ENCODE assay signal across 12 cellular contexts in the genomic region with DNA sequence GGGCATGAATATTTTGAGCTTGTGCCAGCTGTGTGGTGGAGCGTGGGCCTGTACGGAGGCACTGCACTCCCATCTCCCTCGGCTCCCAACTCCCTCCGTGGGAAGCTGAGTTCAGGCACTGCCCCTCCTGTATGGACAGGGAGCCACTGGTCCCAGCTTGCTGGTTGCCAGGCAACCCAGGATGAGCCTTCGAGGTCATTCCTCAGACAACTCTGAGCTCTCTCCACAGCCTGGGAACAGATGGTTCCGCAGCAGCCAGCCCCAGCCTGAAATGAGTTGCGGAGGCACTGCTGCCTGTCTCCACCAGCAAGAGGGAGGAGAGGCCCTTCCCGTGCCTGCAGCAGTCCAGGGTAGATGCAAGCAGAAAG. TPM values are rescaled to one million over a fixed set of nuclear protein-coding genes. Genes with fewer than 3 reads are reported as not detected.
A peak's percentile ranks its signal among the peaks of the same experiment; 100 is the strongest.
DNase-seq lines count a peak whose midpoint lies in the region; ATAC-seq, FAIRE-seq and TF ChIP-seq lines count a peak whose summit lies in the region.
"Had no signal": no experiment of that assay in that cellular context is flagged by ENCODE, and none has a peak within 500 bp of the region (broad histone marks: within the 10 kb centered on the region; RNA-seq: fewer than 3 reads in every experiment).

No MANE protein-coding gene starts in this region.

- no peak overlapping the region for H3K27ac ChIP-seq in heart left ventricle
- H3K27ac ChIP-seq in left ventricle myocardium inferior (replicated peaks): no peak overlapping the region
- H3K27ac ChIP-seq in kidney (ENCODE audit: low read depth in 2 of 2, low read length in 2 of 2): peak overlapping the region; percentile 78 to 79
- H3K27ac ChIP-seq: psoas muscle had no signal

- no peak for TF ChIP-seq POLR2A in heart left ventricle (IDR thresholded peaks at IDR 0.05)

- H3K4me3 ChIP-seq in heart left ventricle (no peak overlapping the region), left ventricle myocardium inferior (no peak overlapping the region), kidney (ENCODE audit: low read length in 2 of 2) (no peak overlapping the region)
- H3K4me3 ChIP-seq: psoas muscle had no signal

- peak overlapping the region; percentile 12 to 64 (median 21) for H3K4me3 Mint-ChIP-seq in brain
- H3K4me3 Mint-ChIP-seq: IgD-negative memory B cell; stimulated activated naive B cell treated with anti-CD40 and anti-IgM and Interleukin-4, amounts not matched to agents 10 μg/mL and 1 μg/mL and 100 μg/mL, for 72 hours had no signal

- ATAC-seq in heart left ventricle: peak in 3 of 4 donors; percentile 16 to 63 (median 33)
- no peak for ATAC-seq in GM21423 (IDR thresholded peaks at IDR 0.05; ENCODE audit: unreplicated experiment)
- ATAC-seq: stimulated activated naive B cell treated with anti-CD40 and anti-IgM and Interleukin-4, amounts not matched to agents 10 μg/mL and 1 μg/mL and 100 μg/mL, for 72 hours had no signal

- H3K4me1 ChIP-seq in heart left ventricle (no peaks in the 10 kb centered on the region), left ventricle myocardium inferior (peaks cover 10% of the 10 kb centered on the region), kidney (ENCODE audit: control insufficient read depth in 1 of 2, insufficient read depth in 1 of 2, low read depth in 1 of 2, low read length in 2 of 2) (peaks cover 4 to 7% of the 10 kb centered on the region in 2 donors)
- H3K4me1 ChIP-seq: psoas muscle had no signal

- WGBS in heart left ventricle, 4 donors: 24 to 54% (median 40%) methylated on average over 7 to 8 of the region's 8 CpGs

- peak in 4 of 5 donors; percentile 26 to 55 (median 31) for DNase-seq in heart left ventricle
- DNase-seq in left ventricle myocardium inferior: no peak
- DNase-seq in kidney: peak; percentile 83
- no peak for DNase-seq in amniotic stem cell (lab: John Stamatoyannopoulos, UW)
- no peak for DNase-seq in SIG-M5 (lab: John Stamatoyannopoulos, UW)
- no peak for DNase-seq in activated CD4-positive, alpha-beta T cell treated with anti-CD3 and anti-CD28 coated beads for 48 hours
- DNase-seq: activated T-cell treated with anti-CD3 and anti-CD28 coated beads, Interleukin-2, amount 50 U/mL, for 1 hour; psoas muscle; stimulated activated naive B cell treated with anti-CD40 and anti-IgM and Interleukin-4, amounts not matched to agents 10 μg/mL and 1 μg/mL and 100 μg/mL, for 72 hours had no signal

- no peaks in the 10 kb centered on the region for H3K27me3 ChIP-seq in heart left ventricle
- peaks cover 3% of the 10 kb centered on the region for H3K27me3 ChIP-seq in left ventricle myocardium inferior (ENCODE audit: low read depth)

- no peaks in the 10 kb centered on the region for H3K36me3 Mint-ChIP-seq in brain
- H3K36me3 Mint-ChIP-seq: IgD-negative memory B cell; stimulated activated naive B cell treated with anti-CD40 and anti-IgM and Interleukin-4, amounts not matched to agents 10 μg/mL and 1 μg/mL and 100 μg/mL, for 72 hours had no signal

- H3K27ac Mint-ChIP-seq in brain: peak overlapping the region; percentile 71 to 97 (median 93)
- H3K27ac Mint-ChIP-seq: IgD-negative memory B cell; stimulated activated naive B cell treated with anti-CD40 and anti-IgM and Interleukin-4, amounts not matched to agents 10 μg/mL and 1 μg/mL and 100 μg/mL, for 72 hours had no signal

- no peaks in the 10 kb centered on the region for H3K36me3 ChIP-seq in heart left ventricle
- no peaks in the 10 kb centered on the region for H3K36me3 ChIP-seq in left ventricle myocardium inferior
- no peaks in the 10 kb centered on the region for H3K36me3 ChIP-seq in kidney (ENCODE audit: control insufficient read depth in 1 of 2, insufficient read depth in 2 of 2, low read length in 2 of 2)

- H3K9me3 ChIP-seq in heart left ventricle (no peaks in the 10 kb centered on the region), left ventricle myocardium inferior (replicated peaks) (no peaks in the 10 kb centered on the region), kidney (ENCODE audit: control insufficient read depth in 1 of 2, low read length in 2 of 2) (no peaks in the 10 kb centered on the region)
- H3K9me3 ChIP-seq: psoas muscle had no signal

- H3K9me3 Mint-ChIP-seq in brain: peaks cover 0 to 3% (median 0%) of the 10 kb centered on the region in 5 experiments
- H3K9me3 Mint-ChIP-seq: IgD-negative memory B cell; stimulated activated naive B cell treated with anti-CD40 and anti-IgM and Interleukin-4, amounts not matched to agents 10 μg/mL and 1 μg/mL and 100 μg/mL, for 72 hours had no signal

- H3K27me3 Mint-ChIP-seq in brain: peaks cover 4% of the 10 kb centered on the region

- H3K4me1 Mint-ChIP-seq in brain: peaks cover 27% of the 10 kb centered on the region
- H3K4me1 Mint-ChIP-seq: stimulated activated naive B cell treated with anti-CD40 and anti-IgM and Interleukin-4, amounts not matched to agents 10 μg/mL and 1 μg/mL and 100 μg/mL, for 72 hours had no signal

- intact Hi-C loops in heart left ventricle (cut with DNase I) (no loop called here), left ventricle myocardium inferior (cut with micrococcal nuclease) (no loop called here), kidney (cut with DNase I) (no loop called here)

- no peak for FAIRE-seq in kidney (lab: Jason Lieb, UNC)

- H3K9ac ChIP-seq in kidney (ENCODE audit: low read length in 2 of 2): peak overlapping the region; percentile 51 to 54

- TF ChIP-seq CTCF in heart left ventricle (IDR thresholded peaks at IDR 0.05): no peak
- no peak for TF ChIP-seq CTCF in left ventricle myocardium inferior (IDR thresholded peaks at IDR 0.05; ENCODE audit: borderline replicate concordance)
- no peak for TF ChIP-seq CTCF in brain (conservative IDR thresholded peaks at IDR 0.05)
- TF ChIP-seq CTCF in kidney (IDR thresholded peaks at IDR 0.05; ENCODE audit: borderline replicate concordance, extremely low read depth, insufficient read depth): no peak

RNA-seq across cellular contexts. Expression of a gene that starts 58.4 kb away (rescaled TPM):
- 10 to 100 TPM in 8 of 9 donors, 1 to 10 TPM in 1; 9.1 to 78.4 (median 32.6) TPM for total RNA-seq in heart left ventricle
- polyA plus RNA-seq in heart left ventricle: 10 to 100 TPM; 19.8 to 62.2 TPM
- total RNA-seq in left ventricle myocardium inferior: 30.2 TPM
- 4.3 TPM for polyA plus RNA-seq in brain (ENCODE audit: insufficient read depth, low read depth, low replicate concordance)
- 10.2 TPM for total RNA-seq in kidney
- polyA plus RNA-seq in kidney (ENCODE audit: insufficient read depth, low read depth, low replicate concordance): 12.6 TPM
- polyA plus RNA-seq: IgD-negative memory B cell had no signal

Comparison
In these comparisons a context has a peak if more than half of its experiments do, and no peak if none do; other contexts are left out.
1. DNase-seq: peak in heart left ventricle (4 of 5) and kidney (single experiment); none in left ventricle myocardium inferior (single experiment), amniotic stem cell (single experiment), SIG-M5 (single experiment) and activated CD4-positive, alpha-beta T cell treated with anti-CD3 and anti-CD28 coated beads for 48 hours (single experiment).
2. H3K27ac ChIP-seq: peak in kidney (2 of 2); none in heart left ventricle (0 of 12) and left ventricle myocardium inferior (single experiment).